Comparison of ENCODE assay signal across 10 cellular contexts in the genomic region with DNA sequence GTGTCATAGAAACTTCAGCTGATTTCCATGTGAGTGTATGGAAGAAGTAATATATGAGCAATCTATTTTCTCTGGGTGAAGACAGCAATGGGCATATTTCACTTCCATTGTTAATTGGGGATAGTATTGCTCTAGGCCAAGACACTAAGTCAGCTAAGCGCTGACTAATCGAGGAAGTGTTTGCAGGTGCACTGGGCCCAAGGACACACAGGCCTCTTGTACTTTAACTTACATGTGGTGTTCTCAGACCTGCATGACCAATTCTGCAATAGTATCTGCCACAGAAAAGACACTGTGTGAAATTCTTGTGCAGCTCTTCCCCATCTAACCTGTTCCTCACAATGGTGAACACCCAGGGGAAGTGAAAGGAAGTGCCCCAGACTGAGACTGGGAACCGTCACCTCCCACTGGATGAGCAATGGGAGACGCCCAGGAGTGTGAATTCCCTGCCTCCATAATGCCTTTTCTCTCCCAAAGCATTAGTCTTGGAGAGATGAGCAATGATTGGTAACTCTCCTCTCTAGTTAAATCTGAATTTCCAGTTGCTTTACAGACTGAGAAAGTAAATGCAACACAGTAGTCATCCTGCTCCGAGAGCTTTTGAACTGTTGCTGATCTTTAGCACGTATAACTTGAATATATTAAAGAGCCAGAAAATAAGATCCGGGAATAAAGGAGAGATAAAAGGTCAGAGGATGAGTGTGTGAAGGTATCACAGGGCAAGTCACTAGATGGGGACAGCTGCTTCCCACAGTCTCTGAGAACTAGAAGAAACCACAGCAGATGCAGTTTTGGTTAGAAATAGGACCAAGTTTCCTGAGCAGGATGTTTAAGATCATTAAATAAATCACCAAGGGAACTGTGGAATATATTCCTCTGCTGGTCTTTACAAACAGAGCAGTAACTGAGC.
DNase-seq lines count a peak whose midpoint lies in the region; ATAC-seq and TF ChIP-seq lines count a peak whose summit lies in the region.
"Had no signal": no experiment of that assay in that cellular context is flagged by ENCODE, and none has a peak within 500 bp of the region (broad histone marks: within the 10 kb centered on the region; RNA-seq: fewer than 3 reads in every experiment).

No MANE protein-coding gene starts in this region.

- TF ChIP-seq CTCF in osteocyte (IDR thresholded peaks at IDR 0.05), result no peak

- no peaks in the 10 kb centered on the region for H3K9me3 Mint-ChIP-seq in activated CD4-positive, alpha-beta T cell treated with anti-CD3 and anti-CD28 coated beads, Interleukin-2, amount 10 ng/mL, durations not matched to agents 7 days and 5 days
- peaks cover 3% of the 10 kb centered on the region for H3K9me3 Mint-ChIP-seq in osteocyte (ENCODE audit: unreplicated experiment)
- H3K9me3 Mint-ChIP-seq: IgD-negative memory B cell, neural crest cell had no signal

- no peak overlapping the region for H3K27ac Mint-ChIP-seq in activated CD4-positive, alpha-beta T cell treated with anti-CD3 and anti-CD28 coated beads, Interleukin-2, amount 10 ng/mL, durations not matched to agents 7 days and 5 days
- H3K27ac Mint-ChIP-seq in osteocyte (ENCODE audit: unreplicated experiment), result no peak overlapping the region
- H3K27ac Mint-ChIP-seq: IgD-negative memory B cell had no signal

- peaks cover 17% of the 10 kb centered on the region for H3K4me1 Mint-ChIP-seq in activated CD4-positive, alpha-beta T cell treated with anti-CD3 and anti-CD28 coated beads, Interleukin-2, amount 10 ng/mL, durations not matched to agents 7 days and 5 days
- H3K4me1 Mint-ChIP-seq in osteocyte (ENCODE audit: unreplicated experiment), result peaks cover 4% of the 10 kb centered on the region

- DNase-seq in GM04503 (ENCODE audit: low read depth) (peak; percentile 36), NCI-H69 (lab: John Stamatoyannopoulos, UW) (peak; percentile 32), islet precursor cell (peak; percentile 88), GDM1 (lab: John Stamatoyannopoulos, UW) (no peak), osteocyte (ENCODE audit: extremely low spot score, unreplicated experiment) (no peak)
- DNase-seq in stimulated activated CD4-positive, alpha-beta T cell treated with anti-CD3 and anti-CD28 coated beads, Interleukin-2, amount 100 ng/mL, for 24 hours, result no peak
- no peak for DNase-seq in activated CD4-positive, alpha-beta T cell treated with anti-CD3 and anti-CD28 coated beads, Interleukin-2, amount 10 ng/mL, durations not matched to agents 7 days and 5 days

- POLR2A ChIA-PET in activated CD4-positive, alpha-beta T cell treated with anti-CD3 and anti-CD28 coated beads, Interleukin-2, amount 10 ng/mL, durations not matched to agents 7 days and 5 days (lab: Charles Lee), result no interaction called here

- H3K4me3 Mint-ChIP-seq in activated CD4-positive, alpha-beta T cell treated with anti-CD3 and anti-CD28 coated beads, Interleukin-2, amount 10 ng/mL, durations not matched to agents 7 days and 5 days, result no peak overlapping the region
- no peak overlapping the region for H3K4me3 Mint-ChIP-seq in osteocyte (ENCODE audit: unreplicated experiment)
- H3K4me3 Mint-ChIP-seq: IgD-negative memory B cell, neural crest cell had no signal

- no peaks in the 10 kb centered on the region for H3K36me3 Mint-ChIP-seq in activated CD4-positive, alpha-beta T cell treated with anti-CD3 and anti-CD28 coated beads, Interleukin-2, amount 10 ng/mL, durations not matched to agents 7 days and 5 days (ENCODE audit: low read depth)
- H3K36me3 Mint-ChIP-seq in osteocyte (ENCODE audit: unreplicated experiment), result no peaks in the 10 kb centered on the region

- CTCF ChIA-PET in activated CD4-positive, alpha-beta T cell treated with anti-CD3 and anti-CD28 coated beads, Interleukin-2, amount 10 ng/mL, durations not matched to agents 7 days and 5 days (lab: Charles Lee), result interaction anchor here (1.0 to 1.7 kb wide), 2 partner anchors 10 to 68 kb away, joined by 3 to 6 read pairs; no protein-coding TSS in a partner anchor

- peaks cover 6% of the 10 kb centered on the region for H3K27me3 Mint-ChIP-seq in activated CD4-positive, alpha-beta T cell treated with anti-CD3 and anti-CD28 coated beads, Interleukin-2, amount 10 ng/mL, durations not matched to agents 7 days and 5 days
- no peaks in the 10 kb centered on the region for H3K27me3 Mint-ChIP-seq in osteocyte (ENCODE audit: unreplicated experiment)

- ATAC-seq in GM21619 (IDR thresholded peaks at IDR 0.05; ENCODE audit: unreplicated experiment), result peak; percentile 62

Comparison
In these comparisons a context has a peak if more than half of its experiments do, and no peak if none do; other contexts are left out.
1. DNase-seq: peak in GM04503 (single experiment), NCI-H69 (single experiment) and islet precursor cell (single experiment); none in stimulated activated CD4-positive, alpha-beta T cell treated with anti-CD3 and anti-CD28 coated beads, Interleukin-2, amount 100 ng/mL, for 24 hours (0 of 2), GDM1 (single experiment), activated CD4-positive, alpha-beta T cell treated with anti-CD3 and anti-CD28 coated beads, Interleukin-2, amount 10 ng/mL, durations not matched to agents 7 days and 5 days (single experiment) and osteocyte (single experiment).